In genomic region chr12:93125126-93125525, GRCh38 we compare ENCODE assay signal across 33 cellular contexts.
DNase-seq lines count a peak whose midpoint lies in the region; ATAC-seq and TF ChIP-seq lines count a peak whose summit lies in the region.
"Had no signal": no experiment of that assay in that cellular context is flagged by ENCODE, and none has a peak within 500 bp of the region (broad histone marks: within the 10 kb centered on the region; RNA-seq: fewer than 3 reads in every experiment).

No MANE protein-coding gene starts in this region.

- 100% methylated on average over 1 of the region's 1 CpG for WGBS in mesenchymal stem cell
- 83 to 90% (median 86%) methylated on average over 1 of the region's 1 CpG for WGBS in ovary, 3 donors

- no peak overlapping the region for H4K91ac ChIP-seq in mesenchymal stem cell (ENCODE audit: low read length)

- H3K18ac ChIP-seq in mesenchymal stem cell (ENCODE audit: low read depth in 1 of 2, low read length in 2 of 2), result peak overlapping the region in 1 of 2 experiments; percentile 35

- H2BK5ac ChIP-seq in mesenchymal stem cell (ENCODE audit: low read depth, low read length, poor library complexity, severe bottlenecking), result no peak overlapping the region

- TF ChIP-seq EP300 in ovary (IDR thresholded peaks at IDR 0.05), result no peak

- H3K27me3 ChIP-seq in mesenchymal stem cell (ENCODE audit: control insufficient read depth in 1 of 2, insufficient read depth in 1 of 2, low read length in 2 of 2) (peaks cover 0 to 4% of the 10 kb centered on the region in 2 experiments), thoracic aorta (replicated peaks; ENCODE audit: insufficient read depth) (no peaks in the 10 kb centered on the region), ovary (no peaks in the 10 kb centered on the region)
- H3K27me3 ChIP-seq: BLaER1 treated with 17β-estradiol and CSF1 and Interleukin-3, amounts not matched to agents 10 nM and 100 nM; colonic mucosa; left lung; sigmoid colon; upper lobe of right lung had no signal

- no peak overlapping the region for H2AFZ ChIP-seq in mesenchymal stem cell (ENCODE audit: low read depth, low read length)
- H2AFZ ChIP-seq: PC-9 had no signal

- H3K9ac ChIP-seq in mesenchymal stem cell (ENCODE audit: low read length), result no peak overlapping the region
- H3K9ac ChIP-seq: BLaER1 treated with 17β-estradiol and CSF1 and Interleukin-3, amounts not matched to agents 10 nM and 100 nM had no signal

- no peak for TF ChIP-seq POLR2A in ovary (IDR thresholded peaks at IDR 0.05)

- TF ChIP-seq CTCF in thoracic aorta (IDR thresholded peaks at IDR 0.05), result no peak
- TF ChIP-seq CTCF in ovary (IDR thresholded peaks at IDR 0.05), result no peak

- H2BK12ac ChIP-seq in mesenchymal stem cell (ENCODE audit: low read length in 2 of 2), result no peak overlapping the region

- peaks cover 11% of the 10 kb centered on the region for H3K4me1 ChIP-seq in mesenchymal stem cell (ENCODE audit: control insufficient read depth, insufficient read depth, low read depth, low read length)
- H3K4me1 ChIP-seq in thoracic aorta (ENCODE audit: control insufficient read depth in 1 of 2, low read depth in 2 of 2), result peaks cover 21 to 55% of the 10 kb centered on the region in 2 donors
- H3K4me1 ChIP-seq in ovary (ENCODE audit: insufficient read depth), result peaks cover 9% of the 10 kb centered on the region
- H3K4me1 ChIP-seq: colonic mucosa, prostate gland had no signal

- no peak overlapping the region for H2BK15ac ChIP-seq in mesenchymal stem cell (ENCODE audit: low read depth, poor library complexity, severe bottlenecking)

- no peaks in the 10 kb centered on the region for H3K79me1 ChIP-seq in mesenchymal stem cell (replicated peaks; ENCODE audit: low read length, poor library complexity, severe bottlenecking)

- H2AK5ac ChIP-seq in mesenchymal stem cell (ENCODE audit: low read length, severe bottlenecking), result no peak overlapping the region

- no peak overlapping the region for H4K8ac ChIP-seq in mesenchymal stem cell (ENCODE audit: low read length)

- DNase-seq in astrocyte of the hippocampus (ENCODE audit: low read depth, low spot score) (peak; percentile 2), mesenchymal stem cell (peak; percentile 38), thoracic aorta (ENCODE audit: low spot score) (no peak), ovary (no peak), Kasumi-1 (lab: John Stamatoyannopoulos, UW) (no peak)
- DNase-seq: activated CD4-positive, alpha-beta T cell treated with anti-CD3 and anti-CD28 coated beads, Interleukin-2, amount 50 U/mL, for 1 hour; activated CD4-positive, CD25-positive, alpha-beta regulatory T cell; activated gamma-delta T cell; activated naive CD8-positive, alpha-beta T cell treated with anti-CD3 and anti-CD28 coated beads, Interleukin-2, amount 10 ng/mL, durations not matched to agents 7 days and 5 days; activated T-cell treated with anti-CD3 and anti-CD28 coated beads, Interleukin-2, amount 50 U/mL, for 4 hours; aorta; colonic mucosa; DMS53; effector CD8-positive, alpha-beta T cell; foreskin fibroblast; GOT3; HFFc6; IMR-90; left lung; NCI-H1417; NCI-H2029 treated with DMSO at 0.1 percent for 48 hours; NCI-H526; NK-92 treated with Interleukin-12 subunit alpha and Interleukin-12 subunit beta, amount 100 ng/mL, for 24 hours; PC-9; SHP77; sigmoid colon; T-helper 17 cell; upper lobe of right lung had no signal

- H3K4ac ChIP-seq in mesenchymal stem cell (ENCODE audit: low read depth in 1 of 2, low read length in 2 of 2), result no peak overlapping the region

- H3K27ac ChIP-seq in mesenchymal stem cell (ENCODE audit: low read length, poor library complexity, severe bottlenecking) (no peak overlapping the region), thoracic aorta (peak overlapping the region; percentile 61 to 86), ovary (no peak overlapping the region)
- H3K27ac ChIP-seq: colonic mucosa, left lung, PC-9, prostate gland, upper lobe of right lung had no signal

- no peaks in the 10 kb centered on the region for H3K9me3 ChIP-seq in mesenchymal stem cell (ENCODE audit: control insufficient read depth, low read length)
- no peaks in the 10 kb centered on the region for H3K9me3 ChIP-seq in thoracic aorta
- no peaks in the 10 kb centered on the region for H3K9me3 ChIP-seq in ovary
- H3K9me3 ChIP-seq: colonic mucosa, left lung, prostate gland, sigmoid colon, upper lobe of right lung had no signal

- intact Hi-C loops in ovary (cut with DNase I), result loop anchor here in 1 of 4 donors (10.0 kb wide), 1 partner anchor 120 kb away; no protein-coding TSS in a partner anchor

- no peak overlapping the region for H3K4me2 ChIP-seq in mesenchymal stem cell (ENCODE audit: low read length, poor library complexity, severe bottlenecking)
- H3K4me2 ChIP-seq: PC-9 had no signal

- H3K4me3 ChIP-seq in mesenchymal stem cell (ENCODE audit: insufficient read depth in 1 of 2, low read depth in 1 of 2, low read length in 2 of 2) (no peak overlapping the region), thoracic aorta (no peak overlapping the region), ovary (no peak overlapping the region)
- H3K4me3 ChIP-seq: BLaER1 treated with 17β-estradiol and CSF1 and Interleukin-3, amounts not matched to agents 10 nM and 100 nM; colonic mucosa; left lung; PC-9; prostate gland; sigmoid colon; upper lobe of right lung had no signal

- ATAC-seq in HG02981 (IDR thresholded peaks at IDR 0.05; ENCODE audit: unreplicated experiment) (peak; percentile 40), thoracic aorta (ENCODE audit: insufficient number of reproducible peaks, low FRiP score, low read depth) (no peak), HG02973 (IDR thresholded peaks at IDR 0.05; ENCODE audit: unreplicated experiment) (no peak)
- ATAC-seq: activated T-cell treated with anti-CD3 and anti-CD28 coated beads, Interleukin-2, amount 50 U/mL, for 4 hours; left lung; stimulated activated effector memory CD8-positive, alpha-beta T cell treated with anti-CD3 and anti-CD28 coated beads, Interleukin-12 subunit alpha, Interleukin-12 subunit beta, amount 100 ng/mL, for 72 hours; T-helper 17 cell; upper lobe of right lung had no signal

- H3K36me3 ChIP-seq in mesenchymal stem cell (ENCODE audit: control insufficient read depth in 1 of 2, insufficient read depth in 2 of 2, low read depth in 1 of 2, low read length in 2 of 2), result no peaks in the 10 kb centered on the region
- H3K36me3 ChIP-seq in thoracic aorta, result no peaks in the 10 kb centered on the region
- H3K36me3 ChIP-seq in ovary, result no peaks in the 10 kb centered on the region
- H3K36me3 ChIP-seq: BLaER1 treated with 17β-estradiol and CSF1 and Interleukin-3, amounts not matched to agents 10 nM and 100 nM; colonic mucosa; left lung; prostate gland; sigmoid colon; upper lobe of right lung had no signal

- H3K23ac ChIP-seq in mesenchymal stem cell (ENCODE audit: low read length in 2 of 2), result no peak overlapping the region

- no peak overlapping the region for H2BK120ac ChIP-seq in mesenchymal stem cell (ENCODE audit: low read depth, low read length)

- no peak overlapping the region for H3K14ac ChIP-seq in mesenchymal stem cell (ENCODE audit: low read length in 2 of 2)

Comparison
In these comparisons a context has a peak if more than half of its experiments do, and no peak if none do; other contexts are left out.
1. DNase-seq: peak in astrocyte of the hippocampus (single experiment) and mesenchymal stem cell (single experiment); none in thoracic aorta (single experiment), ovary (0 of 5) and Kasumi-1 (0 of 2).
2. H3K27ac ChIP-seq: peak in thoracic aorta (2 of 2); none in mesenchymal stem cell (single experiment) and ovary (0 of 2).